Comparison of ENCODE assay signal across 8 cellular contexts in the genomic region with DNA sequence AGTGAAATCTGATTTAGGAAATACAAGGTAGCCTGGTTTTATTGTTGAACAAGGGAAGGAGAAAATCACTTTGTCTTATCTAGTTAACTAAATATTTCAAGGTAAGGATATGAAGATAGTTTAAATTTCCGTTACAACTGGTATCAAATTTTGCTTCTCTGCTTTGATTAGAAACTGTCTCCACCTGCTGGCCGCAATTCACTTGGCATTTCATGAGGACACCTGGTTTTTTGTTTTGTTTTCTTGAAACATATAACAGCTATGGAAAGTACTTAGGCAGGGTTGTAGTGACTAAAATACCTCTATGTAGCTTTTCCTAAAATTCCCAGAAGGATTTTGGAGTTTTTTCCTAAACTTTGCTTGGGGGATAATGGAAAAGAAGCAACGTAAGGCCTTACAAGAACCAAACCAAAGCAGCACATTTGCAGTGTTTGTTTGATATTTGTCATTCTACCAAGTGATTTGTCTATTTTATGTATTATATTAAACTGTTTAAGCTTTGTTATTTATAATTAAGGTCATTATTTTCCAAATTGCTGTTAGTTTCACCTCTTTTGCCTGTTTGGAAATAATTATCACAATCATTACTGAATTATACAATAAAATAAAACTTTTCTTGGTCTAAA.
DNase-seq lines count a peak whose midpoint lies in the region; ATAC-seq and TF ChIP-seq lines count a peak whose summit lies in the region.

No MANE protein-coding gene starts in this region.

- no peak overlapping the region for H3K4me2 ChIP-seq in hepatocyte

- no peaks in the 10 kb centered on the region for H3K36me3 ChIP-seq in adipocyte (ENCODE audit: control insufficient read depth, insufficient read depth, low read length, severe bottlenecking)
- H3K36me3 ChIP-seq in hepatocyte (replicated peaks; ENCODE audit: insufficient read depth, low read depth) = no peaks in the 10 kb centered on the region

- H3K4me3 ChIP-seq in adipocyte (ENCODE audit: low read length) (no peak overlapping the region), hepatocyte (no peak overlapping the region)

- no peak for ATAC-seq in GM19035 (IDR thresholded peaks at IDR 0.05; ENCODE audit: unreplicated experiment)

- no peaks in the 10 kb centered on the region for H3K9me3 ChIP-seq in adipocyte (ENCODE audit: control insufficient read depth, low read length)
- no peaks in the 10 kb centered on the region for H3K9me3 ChIP-seq in hepatocyte (ENCODE audit: low read depth)

- WGBS in hepatocyte (ENCODE audit: low lambda C conversion rate, missing lambda C conversion rate) = 36% methylated on average over 3 of the region's 3 CpGs

- DNase-seq in Caki2 (ENCODE audit: low read depth) (peak; percentile 29), HPDE6-E6E7 (ENCODE audit: extremely low spot score) (peak; percentile 29), RPMI8226 (peak; percentile 66), adipocyte (ENCODE audit: low read depth) (peak; percentile 71), hepatocyte (ENCODE audit: low spot score) (peak; percentile 59), foreskin melanocyte (no peak)
- peak; percentile 26 for DNase-seq in stimulated activated CD4-positive, alpha-beta T cell treated with anti-CD3 and anti-CD28 coated beads, Interleukin-1b, Interleukin-23, amount 100 ng/mL, for 48 hours

- H3K27me3 ChIP-seq in adipocyte (replicated peaks; ENCODE audit: control insufficient read depth, insufficient read depth, low read length) = no peaks in the 10 kb centered on the region
- H3K27me3 ChIP-seq in hepatocyte = no peaks in the 10 kb centered on the region

- in situ Hi-C loops in Caki2 (cut with HindIII; ENCODE audit: low pct_unique_long_range_greater_than_20kb, low sequenced_read_pairs) = no loop called here

- no peak overlapping the region for H3K9ac ChIP-seq in adipocyte (ENCODE audit: low read length)

- H3K79me2 ChIP-seq in hepatocyte = peaks cover 2% of the 10 kb centered on the region

- no peaks in the 10 kb centered on the region for H4K20me1 ChIP-seq in hepatocyte (ENCODE audit: insufficient read depth, poor library complexity, severe bottlenecking)

- H3K4me1 ChIP-seq in adipocyte (ENCODE audit: control insufficient read depth, insufficient read depth, low read length) (peaks cover 19% of the 10 kb centered on the region), hepatocyte (ENCODE audit: insufficient read depth) (no peaks in the 10 kb centered on the region)

- H2AFZ ChIP-seq in hepatocyte = no peak overlapping the region

- H3K9me2 ChIP-seq in hepatocyte (replicated peaks; ENCODE audit: insufficient read depth) = no peaks in the 10 kb centered on the region

- H3K27ac ChIP-seq in hepatocyte = no peak overlapping the region

- peak; percentile 83 for TF ChIP-seq CTCF in hepatocyte (IDR thresholded peaks at IDR 0.05; ENCODE audit: poor library complexity)
